ENCODE assay signal across 23 cellular contexts in genomic region chr16:68113059-68113757, GRCh38. TPM values are rescaled to one million over a fixed set of nuclear protein-coding genes. Genes with fewer than 3 reads are reported as not detected.
DNase-seq lines count a peak whose midpoint lies in the region; ATAC-seq lines count a peak whose summit lies in the region.
"Had no signal": no experiment of that assay in that cellular context is flagged by ENCODE, and none has a peak within 500 bp of the region (broad histone marks: within the 10 kb centered on the region; RNA-seq: fewer than 3 reads in every experiment).

No MANE protein-coding gene starts in this region.

- H3K4me3 Mint-ChIP-seq in CD4-positive, CD25-positive, alpha-beta regulatory T cell: peak overlapping the region in 3 of 4 donors; percentile 5 to 62 (median 18)
- H3K4me3 Mint-ChIP-seq in IgD-negative memory B cell (no peak overlapping the region), naive B cell (peak overlapping the region in 3 of 8 donors; percentile 5 to 75 (median 40))
- peak overlapping the region; percentile 62 for H3K4me3 Mint-ChIP-seq in activated naive CD8-positive, alpha-beta T cell

- peak overlapping the region in 2 of 3 donors; percentile 61 to 63 for H3K27ac Mint-ChIP-seq in CD4-positive, CD25-positive, alpha-beta regulatory T cell
- H3K27ac Mint-ChIP-seq in IgD-negative memory B cell (peak overlapping the region in 2 of 3 donors; percentile 6 to 27), naive B cell (peak overlapping the region in 4 of 6 donors; percentile 46 to 78 (median 74))
- peak overlapping the region; percentile 55 for H3K27ac Mint-ChIP-seq in activated naive CD8-positive, alpha-beta T cell

- no peak overlapping the region for H3K4me3 ChIP-seq in CD4-positive, CD25-positive, alpha-beta regulatory T cell (ENCODE audit: low read depth, low read length)
- H3K4me3 ChIP-seq: GM12878, lower lobe of right lung, skin epidermis, testis had no signal

- no peak overlapping the region for H3K27ac ChIP-seq in CD4-positive, CD25-positive, alpha-beta regulatory T cell (ENCODE audit: insufficient read depth, low read length, poor library complexity, severe bottlenecking)
- H3K27ac ChIP-seq: lower lobe of right lung, testis had no signal

- DNase-seq in CD4-positive, CD25-positive, alpha-beta regulatory T cell: no peak
- no peak for DNase-seq in naive B cell
- no peak for DNase-seq in NCI-H2107 treated with DMSO at 0.1 percent for 48 hours (lab: John Stamatoyannopoulos, UW; ENCODE audit: unreplicated experiment)
- DNase-seq in activated CD8-positive, alpha-beta memory T cell treated with anti-CD3 and anti-CD28 coated beads, Interleukin-2, amount 50 U/mL, for 4 hours: no peak
- no peak for DNase-seq in inferior parietal cortex (ENCODE audit: extremely low spot score)
- DNase-seq: activated CD4-positive, alpha-beta T cell treated with anti-CD3 and anti-CD28 coated beads, Interleukin-2, amount 50 U/mL, for 1 hour; amygdala; central memory CD4-positive, alpha-beta T cell; DMS 273 treated with DMSO at 0.1 percent for 48 hours; effector CD4-positive, alpha-beta T cell; GF-D8; lower lobe of right lung; NCI-H1417 treated with DMSO at 0.1 percent for 48 hours; NCI-H774; posterior cingulate gyrus; stimulated activated CD4-positive, alpha-beta T cell treated with anti-CD3 and anti-CD28 coated beads, Interleukin-4, amount 100 ng/mL, for 4 hours; testis had no signal

- ATAC-seq in CD4-positive, CD25-positive, alpha-beta regulatory T cell (ENCODE audit: low read depth in 2 of 2): no peak
- ATAC-seq in naive B cell (ENCODE audit: low read depth in 2 of 2) (no peak), HG03159 (IDR thresholded peaks at IDR 0.05; ENCODE audit: unreplicated experiment) (no peak)
- ATAC-seq: GM12878, SK-N-SH treated with all-trans-retinoic acid at 6 μM for 48 hours had no signal

- no peaks in the 10 kb centered on the region for H3K27me3 Mint-ChIP-seq in CD4-positive, CD25-positive, alpha-beta regulatory T cell
- H3K27me3 Mint-ChIP-seq in IgD-negative memory B cell: no peaks in the 10 kb centered on the region
- no peaks in the 10 kb centered on the region for H3K27me3 Mint-ChIP-seq in activated naive CD8-positive, alpha-beta T cell
- no peaks in the 10 kb centered on the region for H3K27me3 Mint-ChIP-seq in naive B cell

- peaks cover 0 to 26% (median 10%) of the 10 kb centered on the region in 7 donors for H3K9me3 Mint-ChIP-seq in CD4-positive, CD25-positive, alpha-beta regulatory T cell
- peaks cover 4 to 18% (median 10%) of the 10 kb centered on the region in 3 donors for H3K9me3 Mint-ChIP-seq in IgD-negative memory B cell
- H3K9me3 Mint-ChIP-seq in activated naive CD8-positive, alpha-beta T cell (ENCODE audit: low read depth): peaks cover 5% of the 10 kb centered on the region
- peaks cover 13 to 36% (median 28%) of the 10 kb centered on the region in 7 donors for H3K9me3 Mint-ChIP-seq in naive B cell

- peaks cover 4 to 5% of the 10 kb centered on the region in 2 experiments for H3K9me3 ChIP-seq in CD4-positive, CD25-positive, alpha-beta regulatory T cell (ENCODE audit: control insufficient read depth in 2 of 2, low read length in 2 of 2)
- H3K9me3 ChIP-seq: testis had no signal

- peaks cover 36 to 94% (median 63%) of the 10 kb centered on the region in 4 donors for H3K4me1 Mint-ChIP-seq in CD4-positive, CD25-positive, alpha-beta regulatory T cell
- H3K4me1 Mint-ChIP-seq in IgD-negative memory B cell (peaks cover 28 to 58% (median 43%) of the 10 kb centered on the region in 3 donors), naive B cell (peaks cover 56 to 91% (median 82%) of the 10 kb centered on the region in 3 donors)
- H3K4me1 Mint-ChIP-seq in activated naive CD8-positive, alpha-beta T cell (ENCODE audit: low read depth): peaks cover 87% of the 10 kb centered on the region

- H3K36me3 Mint-ChIP-seq in CD4-positive, CD25-positive, alpha-beta regulatory T cell: peaks cover 27% of the 10 kb centered on the region
- H3K36me3 Mint-ChIP-seq in IgD-negative memory B cell (peaks cover 14% of the 10 kb centered on the region), naive B cell (peaks cover 12 to 37% of the 10 kb centered on the region in 2 donors)
- peaks cover 20% of the 10 kb centered on the region for H3K36me3 Mint-ChIP-seq in activated naive CD8-positive, alpha-beta T cell

- no peaks in the 10 kb centered on the region for H3K27me3 ChIP-seq in CD4-positive, CD25-positive, alpha-beta regulatory T cell (ENCODE audit: control insufficient read depth, insufficient read depth, low read length)
- H3K27me3 ChIP-seq: testis had no signal

- no peaks in the 10 kb centered on the region for H3K36me3 ChIP-seq in CD4-positive, CD25-positive, alpha-beta regulatory T cell (ENCODE audit: control insufficient read depth, insufficient read depth, low read length)
- H3K36me3 ChIP-seq: lower lobe of right lung had no signal

- H3K4me1 ChIP-seq in CD4-positive, CD25-positive, alpha-beta regulatory T cell (ENCODE audit: control insufficient read depth, insufficient read depth, low read length, poor library complexity, severe bottlenecking): peaks cover 54% of the 10 kb centered on the region

RNA-seq across cellular contexts. Expression of gene NFATC3, which starts 28.0 kb away (rescaled TPM):
- total RNA-seq in CD4-positive, CD25-positive, alpha-beta regulatory T cell: 115 TPM
- polyA plus RNA-seq in CD4-positive, CD25-positive, alpha-beta regulatory T cell: 10 to 100 TPM; 52.0 to 67.5 (median 56.6) TPM
- polyA plus RNA-seq in IgD-negative memory B cell (47.2 TPM), naive B cell (ENCODE audit: low read depth in 6 of 6) (100 to 1,000 TPM in 2 of 6 donors, 10 to 100 TPM in 4; 74.8 to 147 (median 96.7) TPM)

Comparison
In these comparisons a context has a peak if more than half of its experiments do, and no peak if none do; other contexts are left out.
1. H3K27ac Mint-ChIP-seq: peak in every context shown above with its lines; median percentile 74 in naive B cell; 62 in CD4-positive, CD25-positive, alpha-beta regulatory T cell; 55 in activated naive CD8-positive, alpha-beta T cell; 16 in IgD-negative memory B cell.
2. H3K4me3 Mint-ChIP-seq: peak in CD4-positive, CD25-positive, alpha-beta regulatory T cell (3 of 4) and activated naive CD8-positive, alpha-beta T cell (single experiment); none in IgD-negative memory B cell (0 of 4).